In genomic region chr6:149335924-149336323, GRCh38 we compare ENCODE assay signal across 9 cellular contexts. TPM values are rescaled to one million over a fixed set of nuclear protein-coding genes. Genes with fewer than 3 reads are reported as not detected.
DNase-seq lines count a peak whose midpoint lies in the region; ATAC-seq and TF ChIP-seq lines count a peak whose summit lies in the region.
"Had no signal": no experiment of that assay in that cellular context is flagged by ENCODE, and none has a peak within 500 bp of the region (broad histone marks: within the 10 kb centered on the region; RNA-seq: fewer than 3 reads in every experiment).

No MANE protein-coding gene starts in this region.

- TF ChIP-seq CTCF in activated B cell treated with CpG ODN at 0.5 μM for 24 hours (IDR thresholded peaks at IDR 0.05) (no peak), foreskin fibroblast (IDR thresholded peaks at IDR 0.05; ENCODE audit: low read depth, low read length) (no peak), GM10248 (IDR thresholded peaks at IDR 0.05; ENCODE audit: control extremely low read depth, extremely low read depth, low read depth, missing control alignments) (no peak)

- peaks cover 2% of the 10 kb centered on the region for H3K9me3 Mint-ChIP-seq in activated B cell treated with CpG ODN at 0.5 μM for 24 hours

- peaks cover 4% of the 10 kb centered on the region for H3K36me3 Mint-ChIP-seq in activated B cell treated with CpG ODN at 0.5 μM for 24 hours (ENCODE audit: low read depth)

- ATAC-seq in activated B cell treated with CpG ODN at 0.5 μM for 24 hours (ENCODE audit: low read depth): peak; percentile 10

- H3K27ac Mint-ChIP-seq in activated B cell treated with CpG ODN at 0.5 μM for 24 hours: no peak overlapping the region

- no peaks in the 10 kb centered on the region for H3K27me3 Mint-ChIP-seq in activated B cell treated with CpG ODN at 0.5 μM for 24 hours

- H3K4me1 Mint-ChIP-seq in activated B cell treated with CpG ODN at 0.5 μM for 24 hours: peaks cover 81% of the 10 kb centered on the region

- CTCF ChIA-PET in HEK293T (lab: Yijun Ruan, JAX) (no interaction called here), activated B cell treated with CpG ODN at 0.5 μM for 24 hours (lab: Charles Lee) (no interaction called here), GM10248 (lab: Yijun Ruan, JAX) (interaction anchor here (1.0 to 4.1 kb wide), 5 partner anchors 8 to 307 kb away, joined by 3 to 23 read pairs (median 4); no protein-coding TSS in a partner anchor)

- DNase-seq in HEK293T (ENCODE audit: extremely low spot score) (no peak), activated B cell treated with CpG ODN at 0.5 μM for 24 hours (no peak), foreskin fibroblast (peak; percentile 68 to 73), NCI-H128 (lab: John Stamatoyannopoulos, UW; ENCODE audit: unreplicated experiment) (no peak), GM10248 (ENCODE audit: extremely low spot score) (no peak), SHP77 (lab: John Stamatoyannopoulos, UW) (no peak), SKM-1 treated with dmso at 0.1 percent for 144 hours (lab: John Stamatoyannopoulos, UW; ENCODE audit: unreplicated experiment) (no peak)
- peak; percentile 24 for DNase-seq in stimulated activated CD8-positive, alpha-beta memory T cell treated with anti-CD3 and anti-CD28 coated beads, Interleukin-4, amount 100 ng/mL, for 24 hours (ENCODE audit: low read depth)

- intact Hi-C loops in activated B cell treated with CpG ODN at 0.5 μM for 24 hours (cut with micrococcal nuclease): no loop called here

- H3K4me3 ChIP-seq in foreskin fibroblast (ENCODE audit: low read depth in 1 of 2, low read length in 2 of 2): no peak overlapping the region
- H3K4me3 ChIP-seq: SJSA1 had no signal

- POLR2A ChIA-PET in HEK293T (lab: Yijun Ruan, JAX): no interaction called here
- POLR2A ChIA-PET in activated B cell treated with CpG ODN at 0.5 μM for 24 hours (lab: Charles Lee): interaction anchor here (1.8 kb wide), 1 partner anchor 11 kb away, joined by 6 read pairs; no protein-coding TSS in a partner anchor
- POLR2A ChIA-PET in GM10248 (lab: Yijun Ruan, JAX): no interaction called here

- no peak overlapping the region for H3K4me3 Mint-ChIP-seq in activated B cell treated with CpG ODN at 0.5 μM for 24 hours

TF ChIP-seq in HEK293T, 16 proteins besides CTCF, POLR2A, EP300 and RAD21:
- TF ChIP-seq, protein P1, sequence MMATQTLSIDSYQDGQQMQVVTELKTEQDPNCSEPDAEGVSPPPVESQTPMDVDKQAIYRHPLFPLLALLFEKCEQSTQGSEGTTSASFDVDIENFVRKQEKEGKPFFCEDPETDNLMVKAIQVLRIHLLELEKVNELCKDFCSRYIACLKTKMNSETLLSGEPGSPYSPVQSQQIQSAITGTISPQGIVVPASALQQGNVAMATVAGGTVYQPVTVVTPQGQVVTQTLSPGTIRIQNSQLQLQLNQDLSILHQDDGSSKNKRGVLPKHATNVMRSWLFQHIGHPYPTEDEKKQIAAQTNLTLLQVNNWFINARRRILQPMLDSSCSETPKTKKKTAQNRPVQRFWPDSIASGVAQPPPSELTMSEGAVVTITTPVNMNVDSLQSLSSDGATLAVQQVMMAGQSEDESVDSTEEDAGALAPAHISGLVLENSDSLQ (IDR thresholded peaks at IDR 0.05): peak; percentile 91
- TF ChIP-seq LEF1 (IDR thresholded peaks at IDR 0.05; ENCODE audit: borderline replicate concordance): no peak
- no peak for TF ChIP-seq SP1 (IDR thresholded peaks at IDR 0.05)
TF ChIP-seq in HEK293T: peak in this region for 1.

RNA-seq across cellular contexts. Expression of gene TAB2, which starts 18.4 kb away (rescaled TPM):
- total RNA-seq in activated B cell treated with CpG ODN at 0.5 μM for 24 hours: 62.8 and 69.0 TPM in 2 replicates

Comparison
In these comparisons a context has a peak if more than half of its experiments do, and no peak if none do; other contexts are left out.
1. DNase-seq: peak in foreskin fibroblast (2 of 2) and stimulated activated CD8-positive, alpha-beta memory T cell treated with anti-CD3 and anti-CD28 coated beads, Interleukin-4, amount 100 ng/mL, for 24 hours (single experiment); none in HEK293T (single experiment), activated B cell treated with CpG ODN at 0.5 μM for 24 hours (single experiment), NCI-H128 (single experiment), GM10248 (single experiment), SHP77 (0 of 2) and SKM-1 treated with dmso at 0.1 percent for 144 hours (single experiment).